In genomic region chr4:42401171-42401570, GRCh38 we compare ENCODE assay signal across 1 cellular context.
TF ChIP-seq lines count a peak whose summit lies in the region.

No MANE protein-coding gene starts in this region.

TF ChIP-seq in H1, 55 proteins besides CTCF, POLR2A, EP300 and RAD21:
- TF ChIP-seq TEAD4 (IDR thresholded peaks at IDR 0.05; ENCODE audit: low read depth, low read length): no peak
- TF ChIP-seq TAF1 (IDR thresholded peaks at IDR 0.05; ENCODE audit: low read depth, low read length): no peak
- TF ChIP-seq CHD7 (IDR thresholded peaks at IDR 0.05; ENCODE audit: insufficient replicate concordance, low read length): no peak
- no peak for TF ChIP-seq SP1 (IDR thresholded peaks at IDR 0.05; ENCODE audit: low read depth, low read length)
- no peak for TF ChIP-seq KDM4A (IDR thresholded peaks at IDR 0.05; ENCODE audit: low read depth, low read length, severe bottlenecking)
- TF ChIP-seq HDAC6 (IDR thresholded peaks at IDR 0.05; ENCODE audit: low read depth, low read length): no peak
- TF ChIP-seq, protein P1, sequence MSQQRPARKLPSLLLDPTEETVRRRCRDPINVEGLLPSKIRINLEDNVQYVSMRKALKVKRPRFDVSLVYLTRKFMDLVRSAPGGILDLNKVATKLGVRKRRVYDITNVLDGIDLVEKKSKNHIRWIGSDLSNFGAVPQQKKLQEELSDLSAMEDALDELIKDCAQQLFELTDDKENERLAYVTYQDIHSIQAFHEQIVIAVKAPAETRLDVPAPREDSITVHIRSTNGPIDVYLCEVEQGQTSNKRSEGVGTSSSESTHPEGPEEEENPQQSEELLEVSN (IDR thresholded peaks at IDR 0.05): no peak
- no peak for TF ChIP-seq NANOG (IDR thresholded peaks at IDR 0.05; ENCODE audit: insufficient read depth, low read depth, low read length, poor library complexity, severe bottlenecking)
- TF ChIP-seq GTF2F1 (IDR thresholded peaks at IDR 0.05; ENCODE audit: borderline replicate concordance, low read depth, low read length): no peak
- TF ChIP-seq CHD1 (IDR thresholded peaks at IDR 0.05; ENCODE audit: low read depth, low read length): no peak
- TF ChIP-seq KDM1A (IDR thresholded peaks at IDR 0.05; ENCODE audit: borderline replicate concordance, low read length): no peak
- TF ChIP-seq SIX5 (IDR thresholded peaks at IDR 0.05; ENCODE audit: low read depth, low read length): no peak
- TF ChIP-seq, protein P2, sequence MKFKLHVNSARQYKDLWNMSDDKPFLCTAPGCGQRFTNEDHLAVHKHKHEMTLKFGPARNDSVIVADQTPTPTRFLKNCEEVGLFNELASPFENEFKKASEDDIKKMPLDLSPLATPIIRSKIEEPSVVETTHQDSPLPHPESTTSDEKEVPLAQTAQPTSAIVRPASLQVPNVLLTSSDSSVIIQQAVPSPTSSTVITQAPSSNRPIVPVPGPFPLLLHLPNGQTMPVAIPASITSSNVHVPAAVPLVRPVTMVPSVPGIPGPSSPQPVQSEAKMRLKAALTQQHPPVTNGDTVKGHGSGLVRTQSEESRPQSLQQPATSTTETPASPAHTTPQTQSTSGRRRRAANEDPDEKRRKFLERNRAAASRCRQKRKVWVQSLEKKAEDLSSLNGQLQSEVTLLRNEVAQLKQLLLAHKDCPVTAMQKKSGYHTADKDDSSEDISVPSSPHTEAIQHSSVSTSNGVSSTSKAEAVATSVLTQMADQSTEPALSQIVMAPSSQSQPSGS (IDR thresholded peaks at IDR 0.05; ENCODE audit: low read length): no peak
- TF ChIP-seq CHD2 (IDR thresholded peaks at IDR 0.05; ENCODE audit: low read length): no peak
- no peak for TF ChIP-seq HDAC2 (IDR thresholded peaks at IDR 0.05; ENCODE audit: borderline replicate concordance in 1 of 2, low read depth in 2 of 2, low read length in 2 of 2)
- TF ChIP-seq RFX5 (IDR thresholded peaks at IDR 0.05; ENCODE audit: borderline replicate concordance, low read depth, low read length): no peak
